In genomic region chr12:74646831-74647230, GRCh38 we compare ENCODE assay signal across 8 cellular contexts.
A peak's percentile ranks its signal among the peaks of the same experiment; 100 is the strongest.
DNase-seq lines count a peak whose midpoint lies in the region; ATAC-seq and TF ChIP-seq lines count a peak whose summit lies in the region.

No MANE protein-coding gene starts in this region.

- H4K20me1 ChIP-seq in Loucy (ENCODE audit: insufficient read depth, low read length, poor library complexity, severe bottlenecking), result no peaks in the 10 kb centered on the region

- no peak overlapping the region for H3K4me2 ChIP-seq in Loucy (ENCODE audit: low read depth, low read length, poor library complexity, severe bottlenecking)

- H3K9me3 ChIP-seq in Loucy (ENCODE audit: insufficient read depth, low read depth, low read length), result no peaks in the 10 kb centered on the region
- H3K9me3 ChIP-seq in SJCRH30 (replicated peaks), result no peaks in the 10 kb centered on the region

- DNase-seq in DMS153 treated with DMSO at 0.1 percent for 48 hours (lab: John Stamatoyannopoulos, UW; ENCODE audit: unreplicated experiment) (peak; percentile 67), SJCRH30 (peak; percentile 14 to 65), left kidney (ENCODE audit: low read depth, low spot score) (peak; percentile 14), OCI-M2 (lab: John Stamatoyannopoulos, UW; ENCODE audit: unreplicated experiment) (no peak)
- DNase-seq in activated T-cell treated with anti-CD3 and anti-CD28 coated beads, Interleukin-2, amount 50 U/mL, for 1 hour, result no peak
- no peak for DNase-seq in stimulated activated naive CD4-positive, alpha-beta T cell (lab: John Stamatoyannopoulos, UW)

- H3K4me1 ChIP-seq in Loucy (ENCODE audit: insufficient read depth, low read length, poor library complexity, severe bottlenecking) (no peaks in the 10 kb centered on the region), SJCRH30 (peaks cover 8% of the 10 kb centered on the region)

- ATAC-seq in HG03108 (IDR thresholded peaks at IDR 0.05; ENCODE audit: unreplicated experiment), result no peak

- H3K27me3 ChIP-seq in Loucy (ENCODE audit: insufficient read depth, low read length, poor library complexity, severe bottlenecking), result no peaks in the 10 kb centered on the region
- H3K27me3 ChIP-seq in SJCRH30, result no peaks in the 10 kb centered on the region

- no peak overlapping the region; the same call in 1 of the 2 replicates for H3K27ac ChIP-seq in SJCRH30

- H3K79me2 ChIP-seq in Loucy (ENCODE audit: insufficient read depth, low read length), result no peaks in the 10 kb centered on the region

- H3K9me2 ChIP-seq in Loucy (replicated peaks; ENCODE audit: low read depth, low read length), result no peaks in the 10 kb centered on the region

- H3K36me3 ChIP-seq in Loucy (ENCODE audit: insufficient read depth, low read length) (no peaks in the 10 kb centered on the region), SJCRH30 (no peaks in the 10 kb centered on the region)

- no peak overlapping the region for H3K4me3 ChIP-seq in Loucy (ENCODE audit: low read length, poor library complexity, severe bottlenecking)
- H3K4me3 ChIP-seq in SJCRH30, result no peak overlapping the region

- TF ChIP-seq CTCF in Loucy (conservative IDR thresholded peaks at IDR 0.05; ENCODE audit: low read length), result peak; percentile 55

- H2AFZ ChIP-seq in Loucy (ENCODE audit: low read length), result no peak overlapping the region

- H3K9ac ChIP-seq in Loucy (ENCODE audit: low read depth, low read length, poor library complexity, severe bottlenecking), result no peak overlapping the region

- H3F3A ChIP-seq in Loucy (ENCODE audit: low read depth), result no peaks in the 10 kb centered on the region

Comparison
In these comparisons a context has a peak if more than half of its experiments do, and no peak if none do; other contexts are left out.
1. DNase-seq: peak in DMS153 treated with DMSO at 0.1 percent for 48 hours (single experiment), SJCRH30 (2 of 2) and left kidney (single experiment); none in OCI-M2 (single experiment), activated T-cell treated with anti-CD3 and anti-CD28 coated beads, Interleukin-2, amount 50 U/mL, for 1 hour (single experiment) and stimulated activated naive CD4-positive, alpha-beta T cell (0 of 6).